In genomic region chr19:18160792-18161690, GRCh38 we compare ENCODE assay signal across 1 cellular context.
TF ChIP-seq lines count a peak whose summit lies in the region.

No MANE protein-coding gene starts in this region.

TF ChIP-seq in K562, 482 proteins besides CTCF, POLR2A, EP300 and RAD21 (continued from another document):
- TF ChIP-seq ZNF592 (IDR thresholded peaks at IDR 0.05): peak; percentile 77; the same call in 1 of the 2 replicates
- no peak for TF ChIP-seq NBN (IDR thresholded peaks at IDR 0.05; ENCODE audit: low read depth)
- no peak for TF ChIP-seq HDGF (IDR thresholded peaks at IDR 0.05)
- TF ChIP-seq PHB (CRISPR knock-in tag; IDR thresholded peaks at IDR 0.05): 0 out of 2 replicates have a peak, but pooled peaks have one; percentile 26
- TF ChIP-seq, protein P1, sequence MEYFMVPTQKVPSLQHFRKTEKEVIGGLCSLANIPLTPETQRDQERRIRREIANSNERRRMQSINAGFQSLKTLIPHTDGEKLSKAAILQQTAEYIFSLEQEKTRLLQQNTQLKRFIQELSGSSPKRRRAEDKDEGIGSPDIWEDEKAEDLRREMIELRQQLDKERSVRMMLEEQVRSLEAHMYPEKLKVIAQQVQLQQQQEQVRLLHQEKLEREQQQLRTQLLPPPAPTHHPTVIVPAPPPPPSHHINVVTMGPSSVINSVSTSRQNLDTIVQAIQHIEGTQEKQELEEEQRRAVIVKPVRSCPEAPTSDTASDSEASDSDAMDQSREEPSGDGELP (CRISPR knock-in tag; IDR thresholded peaks at IDR 0.05; ENCODE audit: borderline replicate concordance): peak; percentile 55; the same call in 1 of the 2 replicates
- peak; percentile 83 for TF ChIP-seq CXXC5 (CRISPR knock-in tag; IDR thresholded peaks at IDR 0.05)
- TF ChIP-seq, protein P2, sequence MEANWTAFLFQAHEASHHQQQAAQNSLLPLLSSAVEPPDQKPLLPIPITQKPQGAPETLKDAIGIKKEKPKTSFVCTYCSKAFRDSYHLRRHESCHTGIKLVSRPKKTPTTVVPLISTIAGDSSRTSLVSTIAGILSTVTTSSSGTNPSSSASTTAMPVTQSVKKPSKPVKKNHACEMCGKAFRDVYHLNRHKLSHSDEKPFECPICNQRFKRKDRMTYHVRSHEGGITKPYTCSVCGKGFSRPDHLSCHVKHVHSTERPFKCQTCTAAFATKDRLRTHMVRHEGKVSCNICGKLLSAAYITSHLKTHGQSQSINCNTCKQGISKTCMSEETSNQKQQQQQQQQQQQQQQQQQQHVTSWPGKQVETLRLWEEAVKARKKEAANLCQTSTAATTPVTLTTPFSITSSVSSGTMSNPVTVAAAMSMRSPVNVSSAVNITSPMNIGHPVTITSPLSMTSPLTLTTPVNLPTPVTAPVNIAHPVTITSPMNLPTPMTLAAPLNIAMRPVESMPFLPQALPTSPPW (CRISPR knock-in tag; IDR thresholded peaks at IDR 0.05): peak; percentile 78
- no peak for TF ChIP-seq CEBPZ (IDR thresholded peaks at IDR 0.05; ENCODE audit: borderline replicate concordance, low read depth, low read length)
- TF ChIP-seq E2F6 (IDR thresholded peaks at IDR 0.05; ENCODE audit: borderline replicate concordance in 1 of 2, extremely low read depth in 1 of 2, insufficient read depth in 1 of 2, insufficient read length in 1 of 2, low read depth in 1 of 2, low read length in 1 of 2, poor library complexity in 1 of 2, severe bottlenecking in 1 of 2): peak; percentile 88 to 97
- no peak for TF ChIP-seq TSC22D4 (tag; IDR thresholded peaks at IDR 0.05)
- TF ChIP-seq POLR2G (IDR thresholded peaks at IDR 0.05; ENCODE audit: low read depth, low read length): peak; percentile 70
- TF ChIP-seq ZBTB5 (IDR thresholded peaks at IDR 0.05): no peak
- peak; percentile 58; the same call in 1 of the 2 replicates for TF ChIP-seq ZBTB7A (IDR thresholded peaks at IDR 0.05; ENCODE audit: borderline replicate concordance, control insufficient read depth, low read depth, low read length)
- TF ChIP-seq, protein P3, sequence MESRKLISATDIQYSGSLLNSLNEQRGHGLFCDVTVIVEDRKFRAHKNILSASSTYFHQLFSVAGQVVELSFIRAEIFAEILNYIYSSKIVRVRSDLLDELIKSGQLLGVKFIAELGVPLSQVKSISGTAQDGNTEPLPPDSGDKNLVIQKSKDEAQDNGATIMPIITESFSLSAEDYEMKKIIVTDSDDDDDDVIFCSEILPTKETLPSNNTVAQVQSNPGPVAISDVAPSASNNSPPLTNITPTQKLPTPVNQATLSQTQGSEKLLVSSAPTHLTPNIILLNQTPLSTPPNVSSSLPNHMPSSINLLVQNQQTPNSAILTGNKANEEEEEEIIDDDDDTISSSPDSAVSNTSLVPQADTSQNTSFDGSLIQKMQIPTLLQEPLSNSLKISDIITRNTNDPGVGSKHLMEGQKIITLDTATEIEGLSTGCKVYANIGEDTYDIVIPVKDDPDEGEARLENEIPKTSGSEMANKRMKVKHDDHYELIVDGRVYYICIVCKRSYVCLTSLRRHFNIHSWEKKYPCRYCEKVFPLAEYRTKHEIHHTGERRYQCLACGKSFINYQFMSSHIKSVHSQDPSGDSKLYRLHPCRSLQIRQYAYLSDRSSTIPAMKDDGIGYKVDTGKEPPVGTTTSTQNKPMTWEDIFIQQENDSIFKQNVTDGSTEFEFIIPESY (CRISPR knock-in tag; IDR thresholded peaks at IDR 0.05): 0 out of 2 replicates have a peak, but pooled peaks have one; percentile 16
- TF ChIP-seq SMARCE1 (IDR thresholded peaks at IDR 0.05): 0 out of 2 replicates have a peak, but pooled peaks have one; percentile 22
- peak; percentile 35; the same call in 1 of the 2 replicates for TF ChIP-seq HNRNPL (IDR thresholded peaks at IDR 0.05; ENCODE audit: low read depth, low read length)
- TF ChIP-seq, protein P4, sequence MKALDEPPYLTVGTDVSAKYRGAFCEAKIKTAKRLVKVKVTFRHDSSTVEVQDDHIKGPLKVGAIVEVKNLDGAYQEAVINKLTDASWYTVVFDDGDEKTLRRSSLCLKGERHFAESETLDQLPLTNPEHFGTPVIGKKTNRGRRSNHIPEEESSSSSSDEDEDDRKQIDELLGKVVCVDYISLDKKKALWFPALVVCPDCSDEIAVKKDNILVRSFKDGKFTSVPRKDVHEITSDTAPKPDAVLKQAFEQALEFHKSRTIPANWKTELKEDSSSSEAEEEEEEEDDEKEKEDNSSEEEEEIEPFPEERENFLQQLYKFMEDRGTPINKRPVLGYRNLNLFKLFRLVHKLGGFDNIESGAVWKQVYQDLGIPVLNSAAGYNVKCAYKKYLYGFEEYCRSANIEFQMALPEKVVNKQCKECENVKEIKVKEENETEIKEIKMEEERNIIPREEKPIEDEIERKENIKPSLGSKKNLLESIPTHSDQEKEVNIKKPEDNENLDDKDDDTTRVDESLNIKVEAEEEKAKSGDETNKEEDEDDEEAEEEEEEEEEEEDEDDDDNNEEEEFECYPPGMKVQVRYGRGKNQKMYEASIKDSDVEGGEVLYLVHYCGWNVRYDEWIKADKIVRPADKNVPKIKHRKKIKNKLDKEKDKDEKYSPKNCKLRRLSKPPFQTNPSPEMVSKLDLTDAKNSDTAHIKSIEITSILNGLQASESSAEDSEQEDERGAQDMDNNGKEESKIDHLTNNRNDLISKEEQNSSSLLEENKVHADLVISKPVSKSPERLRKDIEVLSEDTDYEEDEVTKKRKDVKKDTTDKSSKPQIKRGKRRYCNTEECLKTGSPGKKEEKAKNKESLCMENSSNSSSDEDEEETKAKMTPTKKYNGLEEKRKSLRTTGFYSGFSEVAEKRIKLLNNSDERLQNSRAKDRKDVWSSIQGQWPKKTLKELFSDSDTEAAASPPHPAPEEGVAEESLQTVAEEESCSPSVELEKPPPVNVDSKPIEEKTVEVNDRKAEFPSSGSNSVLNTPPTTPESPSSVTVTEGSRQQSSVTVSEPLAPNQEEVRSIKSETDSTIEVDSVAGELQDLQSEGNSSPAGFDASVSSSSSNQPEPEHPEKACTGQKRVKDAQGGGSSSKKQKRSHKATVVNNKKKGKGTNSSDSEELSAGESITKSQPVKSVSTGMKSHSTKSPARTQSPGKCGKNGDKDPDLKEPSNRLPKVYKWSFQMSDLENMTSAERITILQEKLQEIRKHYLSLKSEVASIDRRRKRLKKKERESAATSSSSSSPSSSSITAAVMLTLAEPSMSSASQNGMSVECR (CRISPR knock-in tag; IDR thresholded peaks at IDR 0.05): 0 out of 2 replicates have a peak, but pooled peaks have one; percentile 57
- TF ChIP-seq, protein P5, sequence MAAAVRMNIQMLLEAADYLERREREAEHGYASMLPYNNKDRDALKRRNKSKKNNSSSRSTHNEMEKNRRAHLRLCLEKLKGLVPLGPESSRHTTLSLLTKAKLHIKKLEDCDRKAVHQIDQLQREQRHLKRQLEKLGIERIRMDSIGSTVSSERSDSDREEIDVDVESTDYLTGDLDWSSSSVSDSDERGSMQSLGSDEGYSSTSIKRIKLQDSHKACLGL (CRISPR knock-in tag; IDR thresholded peaks at IDR 0.05; ENCODE audit: borderline replicate concordance, poor library complexity, severe bottlenecking): no peak
- peak; percentile 61 for TF ChIP-seq SMAD4 (CRISPR knock-in tag; conservative IDR thresholded peaks at IDR 0.05)
- TF ChIP-seq ZNF75A (CRISPR knock-in tag; IDR thresholded peaks at IDR 0.05): no peak
- no peak for TF ChIP-seq ZKSCAN3 (CRISPR knock-in tag; IDR thresholded peaks at IDR 0.05)
- TF ChIP-seq, protein P6, sequence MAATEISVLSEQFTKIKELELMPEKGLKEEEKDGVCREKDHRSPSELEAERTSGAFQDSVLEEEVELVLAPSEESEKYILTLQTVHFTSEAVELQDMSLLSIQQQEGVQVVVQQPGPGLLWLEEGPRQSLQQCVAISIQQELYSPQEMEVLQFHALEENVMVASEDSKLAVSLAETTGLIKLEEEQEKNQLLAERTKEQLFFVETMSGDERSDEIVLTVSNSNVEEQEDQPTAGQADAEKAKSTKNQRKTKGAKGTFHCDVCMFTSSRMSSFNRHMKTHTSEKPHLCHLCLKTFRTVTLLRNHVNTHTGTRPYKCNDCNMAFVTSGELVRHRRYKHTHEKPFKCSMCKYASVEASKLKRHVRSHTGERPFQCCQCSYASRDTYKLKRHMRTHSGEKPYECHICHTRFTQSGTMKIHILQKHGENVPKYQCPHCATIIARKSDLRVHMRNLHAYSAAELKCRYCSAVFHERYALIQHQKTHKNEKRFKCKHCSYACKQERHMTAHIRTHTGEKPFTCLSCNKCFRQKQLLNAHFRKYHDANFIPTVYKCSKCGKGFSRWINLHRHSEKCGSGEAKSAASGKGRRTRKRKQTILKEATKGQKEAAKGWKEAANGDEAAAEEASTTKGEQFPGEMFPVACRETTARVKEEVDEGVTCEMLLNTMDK (IDR thresholded peaks at IDR 0.05; ENCODE audit: borderline replicate concordance, insufficient read depth, low read depth, low read length, poor library complexity, severe bottlenecking): peak; percentile 98
- no peak for TF ChIP-seq XRCC5 (IDR thresholded peaks at IDR 0.05; ENCODE audit: low read depth, low read length)
- peak; percentile 32; the same call in 1 of the 2 replicates for TF ChIP-seq E2F3 (CRISPR knock-in tag; IDR thresholded peaks at IDR 0.05)
- no peak for TF ChIP-seq DNMT1 (IDR thresholded peaks at IDR 0.05)
- no peak for TF ChIP-seq ZNF121 (CRISPR knock-in tag; conservative IDR thresholded peaks at IDR 0.05)
